12 cellular contexts compared by ENCODE assay signal in the genomic region with DNA sequence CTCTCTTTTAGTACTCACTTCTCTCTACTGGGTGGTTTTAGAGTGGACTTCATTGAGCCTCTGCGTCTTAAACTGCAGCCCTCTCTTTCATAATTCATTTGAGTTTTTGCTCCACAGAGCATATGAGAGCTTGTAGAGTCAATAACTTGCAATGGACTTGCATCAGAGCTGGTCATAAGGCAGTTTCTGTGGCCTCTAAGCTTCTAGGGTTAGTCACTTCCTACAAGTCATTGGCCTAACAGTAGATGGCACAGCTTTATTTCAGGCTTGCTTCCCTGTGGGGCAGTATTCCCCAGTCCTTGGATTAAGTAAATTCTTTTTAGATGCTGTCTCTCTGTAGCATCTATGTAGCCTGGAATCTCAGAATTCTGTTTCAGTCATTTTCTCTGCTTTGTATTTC.
A peak's percentile ranks its signal among the peaks of the same experiment; 100 is the strongest.
DNase-seq lines count a peak whose midpoint lies in the region; ATAC-seq and TF ChIP-seq lines count a peak whose summit lies in the region.
"Had no signal": no experiment of that assay in that cellular context is flagged by ENCODE, and none has a peak within 500 bp of the region (broad histone marks: within the 10 kb centered on the region; RNA-seq: fewer than 3 reads in every experiment).

No MANE protein-coding gene starts in this region.

- ATAC-seq in GM18907 (IDR thresholded peaks at IDR 0.05; ENCODE audit: unreplicated experiment) = no peak
- ATAC-seq: left ventricle myocardium superior had no signal

- H3K4me3 Mint-ChIP-seq in glutamatergic neuron (ENCODE audit: unreplicated experiment) = no peak overlapping the region
- H3K4me3 Mint-ChIP-seq: CD8-positive, alpha-beta memory T cell had no signal

- DNase-seq in AML-193 (lab: John Stamatoyannopoulos, UW) (peak; percentile 24 to 40), HuH-7 (ENCODE audit: low spot score) (peak; percentile 7), astrocyte of the spinal cord (ENCODE audit: low read depth, low spot score) (peak; percentile 25), iPS-NIHi7 (ENCODE audit: extremely low spot score) (peak; percentile 32), glutamatergic neuron (no peak), NCI-H1694 treated with DMSO at 0.1 percent for 48 hours (lab: John Stamatoyannopoulos, UW) (no peak), esophagus muscularis mucosa (ENCODE audit: extremely low spot score) (no peak)
- DNase-seq: CD8-positive, alpha-beta memory T cell; left ventricle myocardium superior had no signal

- H3K27me3 Mint-ChIP-seq in glutamatergic neuron (ENCODE audit: unreplicated experiment) = no peaks in the 10 kb centered on the region
- H3K27me3 Mint-ChIP-seq: CD8-positive, alpha-beta memory T cell; progenitor cell of endocrine pancreas had no signal

- no peak for TF ChIP-seq POLR2A in esophagus muscularis mucosa (IDR thresholded peaks at IDR 0.05; ENCODE audit: low read depth)

- no peak overlapping the region for H3K27ac Mint-ChIP-seq in glutamatergic neuron (ENCODE audit: unreplicated experiment)
- H3K27ac Mint-ChIP-seq: CD8-positive, alpha-beta memory T cell; progenitor cell of endocrine pancreas had no signal

- 89% methylated on average over 1 of the region's 1 CpG for WGBS in esophagus muscularis mucosa

- no peaks in the 10 kb centered on the region for H3K9me3 ChIP-seq in esophagus muscularis mucosa
- H3K9me3 ChIP-seq: ascending aorta had no signal

- H3K4me3 ChIP-seq in astrocyte of the spinal cord (ENCODE audit: low read depth, low read length) = no peak overlapping the region
- H3K4me3 ChIP-seq in esophagus muscularis mucosa = no peak overlapping the region
- H3K4me3 ChIP-seq: ascending aorta had no signal

- TF ChIP-seq EP300 in esophagus muscularis mucosa (IDR thresholded peaks at IDR 0.05) = no peak

- H3K36me3 ChIP-seq in esophagus muscularis mucosa = no peaks in the 10 kb centered on the region
- H3K36me3 ChIP-seq: ascending aorta had no signal

- no peaks in the 10 kb centered on the region for H3K9me3 Mint-ChIP-seq in glutamatergic neuron (ENCODE audit: unreplicated experiment)

- TF ChIP-seq CTCF in astrocyte of the spinal cord (IDR thresholded peaks at IDR 0.05; ENCODE audit: low read depth, low read length) (no peak), glutamatergic neuron (IDR thresholded peaks at IDR 0.05; ENCODE audit: partially characterized antibody, unreplicated experiment) (no peak), esophagus muscularis mucosa (IDR thresholded peaks at IDR 0.05) (no peak)

- intact Hi-C loops in esophagus muscularis mucosa (cut with DNase I) = no loop called here

- no peaks in the 10 kb centered on the region for H3K4me1 Mint-ChIP-seq in glutamatergic neuron (ENCODE audit: low read depth, unreplicated experiment)
- H3K4me1 Mint-ChIP-seq: CD8-positive, alpha-beta memory T cell had no signal

- H3K27ac ChIP-seq in esophagus muscularis mucosa (replicated peaks in 1 of 4) = no peak overlapping the region
- H3K27ac ChIP-seq: ascending aorta had no signal

- H3K36me3 Mint-ChIP-seq in glutamatergic neuron (ENCODE audit: unreplicated experiment) = no peaks in the 10 kb centered on the region
- H3K36me3 Mint-ChIP-seq: CD8-positive, alpha-beta memory T cell had no signal

- H3K4me1 ChIP-seq in esophagus muscularis mucosa = no peaks in the 10 kb centered on the region
- H3K4me1 ChIP-seq: ascending aorta had no signal

- H3K27me3 ChIP-seq in esophagus muscularis mucosa = no peaks in the 10 kb centered on the region
- H3K27me3 ChIP-seq: ascending aorta had no signal

- in situ Hi-C loops in astrocyte of the spinal cord (cut with HindIII; ENCODE audit: low sequenced_read_pairs) = no loop called here

Comparison
In these comparisons a context has a peak if more than half of its experiments do, and no peak if none do; other contexts are left out.
1. DNase-seq: peak in AML-193 (2 of 2), HuH-7 (single experiment), astrocyte of the spinal cord (single experiment) and iPS-NIHi7 (single experiment); none in glutamatergic neuron (single experiment), NCI-H1694 treated with DMSO at 0.1 percent for 48 hours (single experiment) and esophagus muscularis mucosa (single experiment).